9 cellular contexts compared by ENCODE assay signal in the genomic region with DNA sequence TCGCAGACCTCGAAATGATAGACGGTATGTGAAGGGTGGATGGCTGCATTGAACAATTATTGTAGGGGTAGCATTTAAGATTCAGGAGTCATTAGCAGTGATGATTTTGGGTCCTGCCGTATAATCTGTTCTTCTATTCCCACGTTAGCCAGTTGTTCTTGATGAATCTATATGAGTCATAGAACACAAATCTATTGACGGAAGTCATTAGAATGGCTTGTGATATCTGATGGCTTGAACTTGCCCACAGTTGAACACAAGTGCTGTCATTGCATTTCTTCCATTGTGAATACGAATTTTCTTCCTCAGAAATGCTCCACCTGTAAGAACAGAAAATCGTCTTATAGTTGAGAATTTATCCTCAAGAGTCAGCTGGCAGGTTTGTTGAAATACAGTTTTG. TPM values are rescaled to one million over a fixed set of nuclear protein-coding genes. Genes with fewer than 3 reads are reported as not detected.
DNase-seq lines count a peak whose midpoint lies in the region; ATAC-seq and TF ChIP-seq lines count a peak whose summit lies in the region.
"Had no signal": no experiment of that assay in that cellular context is flagged by ENCODE, and none has a peak within 500 bp of the region (broad histone marks: within the 10 kb centered on the region; RNA-seq: fewer than 3 reads in every experiment).

No MANE protein-coding gene starts in this region.

- peaks cover 42% of the 10 kb centered on the region for H3K79me2 ChIP-seq in SU-DHL-6 (ENCODE audit: insufficient read depth, low read length)
- H3K79me2 ChIP-seq in fibroblast of lung (ENCODE audit: control insufficient read depth, insufficient read depth, low read length): peaks cover 35% of the 10 kb centered on the region

- H3K9me2 ChIP-seq in SU-DHL-6 (replicated peaks; ENCODE audit: insufficient read depth, low read length): no peaks in the 10 kb centered on the region

- H3K4me1 ChIP-seq in fibroblast of lung (ENCODE audit: control insufficient read depth, extremely low read depth, insufficient read depth, low read length): no peaks in the 10 kb centered on the region
- H3K4me1 ChIP-seq in psoas muscle: peaks cover 36% of the 10 kb centered on the region

- intact Hi-C loops in psoas muscle (cut with DNase I): no loop called here

- peaks cover 13% of the 10 kb centered on the region; the same call in 1 of the 2 replicates for H3F3A ChIP-seq in SU-DHL-6 (ENCODE audit: insufficient read depth)

- ATAC-seq in psoas muscle (no peak), GM19395 (IDR thresholded peaks at IDR 0.05; ENCODE audit: unreplicated experiment) (no peak), GM21515 (IDR thresholded peaks at IDR 0.05; ENCODE audit: unreplicated experiment) (no peak)

- H3K4me2 ChIP-seq in SU-DHL-6 (ENCODE audit: low read depth, low read length, poor library complexity, severe bottlenecking) (peak overlapping the region; percentile 93), fibroblast of lung (ENCODE audit: extremely low read depth, insufficient read depth, low read length) (peak overlapping the region; percentile 80)

- H3K4me3 ChIP-seq in GM12865 (ENCODE audit: low read depth, low read length): peak overlapping the region; percentile 89; the same call in 1 of the 2 replicates
- no peak overlapping the region for H3K4me3 ChIP-seq in SU-DHL-6 (ENCODE audit: insufficient read depth, low read length, poor library complexity, severe bottlenecking)
- peak overlapping the region; percentile 80 to 98 (median 93) for H3K4me3 ChIP-seq in fibroblast of lung (replicated peaks in 1 of 4; ENCODE audit: control extremely low read depth in 1 of 4, insufficient read depth in 1 of 4, low read depth in 3 of 4, low read length in 4 of 4)
- H3K4me3 ChIP-seq in psoas muscle: peak overlapping the region; percentile 97

- WGBS in psoas muscle, 3 donors: 69 to 80% (median 71%) methylated on average over 8 of the region's 8 CpGs

- no peak overlapping the region for H3K27ac ChIP-seq in SU-DHL-6 (ENCODE audit: low read depth, low read length)
- no peak overlapping the region for H3K27ac ChIP-seq in fibroblast of lung (ENCODE audit: insufficient read depth, low read length)
- H3K27ac ChIP-seq in psoas muscle: peak overlapping the region; percentile 100

- H3K9me3 ChIP-seq in SU-DHL-6 (ENCODE audit: insufficient read depth, low read length) (no peaks in the 10 kb centered on the region), fibroblast of lung (ENCODE audit: control insufficient read depth, insufficient read depth, low read depth, low read length) (no peaks in the 10 kb centered on the region), psoas muscle (no peaks in the 10 kb centered on the region)

- H3K9ac ChIP-seq in SU-DHL-6 (ENCODE audit: low read length) (no peak overlapping the region), fibroblast of lung (ENCODE audit: insufficient read depth, low read length) (no peak overlapping the region)

- H3K36me3 ChIP-seq in SU-DHL-6 (ENCODE audit: low read length) (peaks cover 56% of the 10 kb centered on the region), fibroblast of lung (ENCODE audit: control insufficient read depth, insufficient read depth, low read length) (peaks cover 19% of the 10 kb centered on the region), psoas muscle (ENCODE audit: insufficient read depth in 1 of 2, low read depth in 1 of 2) (peaks cover 22 to 60% of the 10 kb centered on the region in 2 donors)

- H4K20me1 ChIP-seq in SU-DHL-6 (ENCODE audit: low read depth, low read length): peaks cover 25% of the 10 kb centered on the region
- peaks cover 4% of the 10 kb centered on the region for H4K20me1 ChIP-seq in fibroblast of lung (ENCODE audit: control insufficient read depth, extremely low read depth, insufficient read depth, low read length)

- DNase-seq in GM12865 (ENCODE audit: low read depth) (no peak), fibroblast of lung (ENCODE audit: low read depth in 2 of 2) (peak in 1 of 2 donors; percentile 24), psoas muscle (no peak), MV-4-11 (lab: John Stamatoyannopoulos, UW) (no peak), SIG-M5 (lab: John Stamatoyannopoulos, UW) (no peak)
- DNase-seq: aorta had no signal

- TF ChIP-seq CTCF in GM12865 (IDR thresholded peaks at IDR 0.05; ENCODE audit: insufficient read depth, low read depth, low read length, missing control alignments) (no peak), SU-DHL-6 (IDR thresholded peaks at IDR 0.05; ENCODE audit: insufficient read depth, low read length, poor library complexity, severe bottlenecking) (no peak), fibroblast of lung (conservative IDR thresholded peaks at IDR 0.05 in 1 of 2, IDR thresholded peaks at IDR 0.05 in 1 of 2; ENCODE audit: low read depth in 1 of 2, low read length in 2 of 2) (no peak), psoas muscle (IDR thresholded peaks at IDR 0.05) (no peak)

- no peaks in the 10 kb centered on the region for H3K27me3 ChIP-seq in SU-DHL-6 (ENCODE audit: low read length)
- H3K27me3 ChIP-seq in fibroblast of lung (ENCODE audit: control insufficient read depth, insufficient read depth, low read length): no peaks in the 10 kb centered on the region
- H3K27me3 ChIP-seq in psoas muscle (ENCODE audit: insufficient read depth in 3 of 3, low read length in 2 of 3): no peaks in the 10 kb centered on the region

- H2AFZ ChIP-seq in SU-DHL-6 (ENCODE audit: low read depth, low read length, severe bottlenecking) (no peak overlapping the region), fibroblast of lung (ENCODE audit: low read length) (no peak overlapping the region)

RNA-seq across cellular contexts. Expression of a gene that starts 1.9 kb away (rescaled TPM):
- 125 and 141 TPM in 2 replicates for total RNA-seq in fibroblast of lung
- polyA plus RNA-seq in fibroblast of lung: 283 and 299 TPM in 2 replicates
- 199 and 210 TPM in 2 replicates for polyA plus RNA-seq in fibroblast of lung (2012)
- 48.3 and 63.9 TPM in 2 replicates for polyA minus RNA-seq in fibroblast of lung (ENCODE audit: low replicate concordance)
- 100 to 1,000 TPM in 3 of 4 donors, 10 to 100 TPM in 1; 95.6 to 171 (median 104) TPM for total RNA-seq in psoas muscle
- 100 to 1,000 TPM in 1 of 3 donors, 10 to 100 TPM in 2; 72.7 to 144 (median 93.8) TPM for polyA plus RNA-seq in psoas muscle

RNA-seq across cellular contexts. Expression of a gene that starts 28.2 kb away (rescaled TPM):
- total RNA-seq in fibroblast of lung (not detected in 2 replicates), psoas muscle (not detected)
- polyA plus RNA-seq in fibroblast of lung (not detected in 2 replicates), psoas muscle (not detected)
- not detected in 2 replicates for polyA plus RNA-seq in fibroblast of lung (2012)
- polyA minus RNA-seq in fibroblast of lung (ENCODE audit: low replicate concordance): not detected in 2 replicates
- total RNA-seq: aorta had no signal
- polyA plus RNA-seq: aorta had no signal
